ENCODE assay signal across 4 cellular contexts in the genomic region with DNA sequence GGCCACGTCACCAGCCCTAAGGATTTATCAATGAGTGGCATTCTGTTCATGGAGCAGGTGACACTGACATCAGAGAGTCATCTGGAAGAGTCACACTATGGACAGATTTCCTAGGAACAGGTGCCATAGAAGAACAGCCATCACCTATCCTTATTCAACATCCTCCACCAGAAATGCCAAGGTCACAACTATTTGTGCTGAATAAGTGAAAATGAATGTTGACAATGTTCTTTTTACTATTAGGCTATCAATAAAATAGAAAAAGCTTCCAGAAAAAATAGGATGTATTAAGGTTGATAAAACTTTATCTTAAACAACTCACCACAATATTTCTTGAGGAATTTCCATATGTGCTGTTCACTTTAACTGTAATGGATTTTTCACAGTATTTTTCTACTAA.
TF ChIP-seq lines count a peak whose summit lies in the region.

No MANE protein-coding gene starts in this region.

TF ChIP-seq in HepG2, 621 proteins besides CTCF, POLR2A, EP300 and RAD21:
- TF ChIP-seq CCDC6 (CRISPR knock-in tag; IDR thresholded peaks at IDR 0.05) = no peak
- TF ChIP-seq MAFK (conservative IDR thresholded peaks at IDR 0.05 in 1 of 2, IDR thresholded peaks at IDR 0.05 in 1 of 2; ENCODE audit: low read length in 2 of 2) = peak in 1 of 2 experiments; percentile 58; a peak in 2 of 4 replicates
- TF ChIP-seq EHMT2 (IDR thresholded peaks at IDR 0.05; ENCODE audit: borderline replicate concordance, low read depth, low read length) = no peak
- TF ChIP-seq TMF1 (CRISPR knock-in tag; IDR thresholded peaks at IDR 0.05; ENCODE audit: low read depth) = no peak
- peak; percentile 38; the same call in 1 of the 2 replicates for TF ChIP-seq MAFF (IDR thresholded peaks at IDR 0.05; ENCODE audit: low read depth, low read length)
- TF ChIP-seq LCORL (IDR thresholded peaks at IDR 0.05) = no peak
- no peak for TF ChIP-seq LCORL (CRISPR knock-in tag; IDR thresholded peaks at IDR 0.05)
- no peak for TF ChIP-seq ZNF670 (CRISPR knock-in tag; IDR thresholded peaks at IDR 0.05; ENCODE audit: borderline replicate concordance)
- TF ChIP-seq, protein P1, sequence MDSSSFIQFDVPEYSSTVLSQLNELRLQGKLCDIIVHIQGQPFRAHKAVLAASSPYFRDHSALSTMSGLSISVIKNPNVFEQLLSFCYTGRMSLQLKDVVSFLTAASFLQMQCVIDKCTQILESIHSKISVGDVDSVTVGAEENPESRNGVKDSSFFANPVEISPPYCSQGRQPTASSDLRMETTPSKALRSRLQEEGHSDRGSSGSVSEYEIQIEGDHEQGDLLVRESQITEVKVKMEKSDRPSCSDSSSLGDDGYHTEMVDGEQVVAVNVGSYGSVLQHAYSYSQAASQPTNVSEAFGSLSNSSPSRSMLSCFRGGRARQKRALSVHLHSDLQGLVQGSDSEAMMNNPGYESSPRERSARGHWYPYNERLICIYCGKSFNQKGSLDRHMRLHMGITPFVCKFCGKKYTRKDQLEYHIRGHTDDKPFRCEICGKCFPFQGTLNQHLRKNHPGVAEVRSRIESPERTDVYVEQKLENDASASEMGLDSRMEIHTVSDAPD (CRISPR knock-in tag; IDR thresholded peaks at IDR 0.05) = no peak
- no peak for TF ChIP-seq STAG1 (CRISPR knock-in tag; IDR thresholded peaks at IDR 0.05)
- peak; percentile 10; the same call in 1 of the 2 replicates for TF ChIP-seq CREB1 (IDR thresholded peaks at IDR 0.05)
- TF ChIP-seq CREB1 (CRISPR knock-in tag; IDR thresholded peaks at IDR 0.05) = no peak
- TF ChIP-seq RNF2 (conservative IDR thresholded peaks at IDR 0.05; ENCODE audit: low read depth) = no peak

TF ChIP-seq in A549, 52 proteins besides CTCF, POLR2A, EP300 and RAD21:
- TF ChIP-seq FOSL2 (IDR thresholded peaks at IDR 0.05) (no peak), FOSL2 (CRISPR knock-in tag; IDR thresholded peaks at IDR 0.05) (no peak), MAFK (IDR thresholded peaks at IDR 0.05; ENCODE audit: partially characterized antibody) (peak; percentile 26)

TF ChIP-seq in IMR-90, 13 proteins besides CTCF, POLR2A, EP300 and RAD21:
- TF ChIP-seq MXI1 (IDR thresholded peaks at IDR 0.05; ENCODE audit: borderline replicate concordance, low read depth, low read length) (no peak), MAFK (IDR thresholded peaks at IDR 0.05; ENCODE audit: low read depth, low read length) (0 out of 2 replicates have a peak, but pooled peaks have one; percentile 8)
- TF ChIP-seq, protein P2, sequence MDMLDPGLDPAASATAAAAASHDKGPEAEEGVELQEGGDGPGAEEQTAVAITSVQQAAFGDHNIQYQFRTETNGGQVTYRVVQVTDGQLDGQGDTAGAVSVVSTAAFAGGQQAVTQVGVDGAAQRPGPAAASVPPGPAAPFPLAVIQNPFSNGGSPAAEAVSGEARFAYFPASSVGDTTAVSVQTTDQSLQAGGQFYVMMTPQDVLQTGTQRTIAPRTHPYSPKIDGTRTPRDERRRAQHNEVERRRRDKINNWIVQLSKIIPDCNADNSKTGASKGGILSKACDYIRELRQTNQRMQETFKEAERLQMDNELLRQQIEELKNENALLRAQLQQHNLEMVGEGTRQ (IDR thresholded peaks at IDR 0.05; ENCODE audit: low read depth, low read length) = no peak
TF ChIP-seq in IMR-90: peak in this region for 1.

TF ChIP-seq in K562, 482 proteins besides CTCF, POLR2A, EP300 and RAD21:
- TF ChIP-seq ZNF316 (IDR thresholded peaks at IDR 0.05) (peak; percentile 72), C11orf30 (IDR thresholded peaks at IDR 0.05; ENCODE audit: low read depth) (peak; percentile 52; the same call in 1 of the 2 replicates), ZBTB17 (CRISPR knock-in tag; IDR thresholded peaks at IDR 0.05) (no peak)
TF ChIP-seq in K562: peak in this region for 2.
